Comparison of ENCODE assay signal across 11 cellular contexts in genomic region chr21:15061747-15062146, GRCh38. TPM values are rescaled to one million over a fixed set of nuclear protein-coding genes. Genes with fewer than 3 reads are reported as not detected.
DNase-seq lines count a peak whose midpoint lies in the region; ATAC-seq and TF ChIP-seq lines count a peak whose summit lies in the region.
"Had no signal": no experiment of that assay in that cellular context is flagged by ENCODE, and none has a peak within 500 bp of the region (broad histone marks: within the 10 kb centered on the region; RNA-seq: fewer than 3 reads in every experiment).

No MANE protein-coding gene starts in this region.

- H3K4me1 ChIP-seq in ACC112 (ENCODE audit: control insufficient read depth, insufficient read depth, low read length, unreplicated experiment) (peaks cover 51% of the 10 kb centered on the region), mammary epithelial cell (ENCODE audit: insufficient read depth, low read length) (peaks cover 27% of the 10 kb centered on the region)

- H3K27me3 ChIP-seq in ACC112 (ENCODE audit: insufficient read depth, low read length): no peaks in the 10 kb centered on the region
- H3K27me3 ChIP-seq in mammary epithelial cell (ENCODE audit: insufficient read depth, low read length): no peaks in the 10 kb centered on the region

- H3K4me2 ChIP-seq in mammary epithelial cell (ENCODE audit: insufficient read depth, low read depth, low read length): peak overlapping the region; percentile 84

- no peaks in the 10 kb centered on the region for H3K27me3 Mint-ChIP-seq in natural killer cell (ENCODE audit: low read depth in 2 of 2)

- H3K36me3 Mint-ChIP-seq in natural killer cell: no peaks in the 10 kb centered on the region

- intact Hi-C loops in mammary epithelial cell (cut with micrococcal nuclease) (loop anchor here (5.0 to 10.0 kb wide), 3 partner anchors 44 to 677 kb away; partner anchors contain the start of gene HSPA13), natural killer cell (cut with micrococcal nuclease) (loop anchor here (2.0 to 10.0 kb wide), 3 partner anchors 421 to 671 kb away; no protein-coding TSS in a partner anchor)

- no peaks in the 10 kb centered on the region for H3K9me3 ChIP-seq in mammary epithelial cell (replicated peaks; ENCODE audit: insufficient read depth, low read length)

- peak overlapping the region; percentile 90 for H3K4me3 Mint-ChIP-seq in natural killer cell

- 0 out of 2 replicates have a peak overlapping the region, but pooled peaks have one; percentile 4 for H3K27ac ChIP-seq in ACC112 (ENCODE audit: low read depth, low read length)
- H3K27ac ChIP-seq in mammary epithelial cell (ENCODE audit: insufficient read depth, low read depth, low read length): peak overlapping the region; percentile 6

- dilution Hi-C loops in mammary epithelial cell (cut with HindIII; ENCODE audit: low sequenced_read_pairs): no loop called here

- H3K4me1 Mint-ChIP-seq in natural killer cell: peaks cover 62 to 64% of the 10 kb centered on the region in 2 donors

- in situ Hi-C loops in mammary epithelial cell (cut with MboI; ENCODE audit: low sequenced_read_pairs in 2 of 2): loop anchor here in 1 of 2 donors (10.0 kb wide), 2 partner anchors 163 to 423 kb away; no protein-coding TSS in a partner anchor

- ATAC-seq in natural killer cell (no peak), GM18907 (IDR thresholded peaks at IDR 0.05; ENCODE audit: unreplicated experiment) (no peak), GM21447 (IDR thresholded peaks at IDR 0.05; ENCODE audit: unreplicated experiment) (no peak)
- ATAC-seq: T-helper 17 cell had no signal

- H3K9me3 Mint-ChIP-seq in natural killer cell: no peaks in the 10 kb centered on the region

- peak overlapping the region; percentile 97 for H3K9ac ChIP-seq in mammary epithelial cell (ENCODE audit: insufficient read depth, low read length)

- BruUV-seq in mammary epithelial cell (replicated peaks; lab: Mats Ljungman, UMichigan): no TSS peak

- H4K20me1 ChIP-seq in mammary epithelial cell (ENCODE audit: insufficient read depth, low read length): no peaks in the 10 kb centered on the region

- no peak overlapping the region for H2AFZ ChIP-seq in ACC112 (ENCODE audit: low read length, unreplicated experiment)
- H2AFZ ChIP-seq in mammary epithelial cell (ENCODE audit: low read depth, low read length): no peak overlapping the region

- TF ChIP-seq CTCF in HFF-Myc (IDR thresholded peaks at IDR 0.05; ENCODE audit: low read depth, low read length, missing control alignments) (no peak), mammary epithelial cell (conservative IDR thresholded peaks at IDR 0.05 in 1 of 2, IDR thresholded peaks at IDR 0.05 in 1 of 2; ENCODE audit: extremely low read depth in 1 of 2, insufficient read depth in 1 of 2, low read depth in 1 of 2, low read length in 2 of 2) (no peak), natural killer cell (IDR thresholded peaks at IDR 0.05) (no peak)

- WGBS in mammary epithelial cell (ENCODE audit: low coverage, missing lambda C conversion rate): 100% methylated on average over 1 of the region's 1 CpG

- H3K36me3 ChIP-seq in ACC112 (ENCODE audit: insufficient read depth, low read length) (no peaks in the 10 kb centered on the region), mammary epithelial cell (ENCODE audit: insufficient read depth, low read length) (no peaks in the 10 kb centered on the region)

- CTCF ChIA-PET in mammary epithelial cell (lab: Charles Lee; ENCODE audit: low non-redundant PET): no interaction called here

- H3K4me3 ChIP-seq in ACC112 (ENCODE audit: low read depth, low read length) (peak overlapping the region; percentile 97), HFF-Myc (replicated peaks; ENCODE audit: low read depth, low read length) (peak overlapping the region; percentile 86), mammary epithelial cell (replicated peaks in 1 of 3; ENCODE audit: insufficient read depth in 1 of 3, low read depth in 2 of 3, low read length in 3 of 3) (peak overlapping the region in 2 of 3 experiments; percentile 80 to 81)

- DNase-seq in HFF-Myc (ENCODE audit: extremely low read depth, low read depth) (no peak), mammary epithelial cell (no peak), natural killer cell (no peak), iPS-NIHi11 (ENCODE audit: low spot score) (no peak)
- no peak for DNase-seq in stimulated activated CD4-positive, alpha-beta T cell treated with anti-CD3 and anti-CD28 coated beads, Interleukin-12 subunit alpha, Interleukin-12 subunit beta, amount 100 ng/mL, for 4 hours
- DNase-seq: effector memory CD4-positive, alpha-beta T cell; substantia nigra; T-helper 17 cell had no signal

- H3K79me2 ChIP-seq in ACC112 (ENCODE audit: control insufficient read depth, insufficient read depth, low read length, unreplicated experiment) (peaks cover 76% of the 10 kb centered on the region), mammary epithelial cell (ENCODE audit: insufficient read depth, low read length) (peaks cover 88% of the 10 kb centered on the region)

- H3K27ac Mint-ChIP-seq in natural killer cell: peak overlapping the region; percentile 82 to 84

RNA-seq across cellular contexts. Expression of gene NRIP1, which starts 3.1 kb away (rescaled TPM):
- total RNA-seq in mammary epithelial cell: 10 to 100 TPM; 40.8 to 73.7 TPM
- polyA plus RNA-seq in mammary epithelial cell: 13.5 TPM
- polyA minus RNA-seq in mammary epithelial cell: 100 TPM
- total RNA-seq in natural killer cell: 10 to 100 TPM; 42.4 to 46.8 (median 42.6) TPM
